ENCODE assay signal across 1 cellular context in the genomic region with DNA sequence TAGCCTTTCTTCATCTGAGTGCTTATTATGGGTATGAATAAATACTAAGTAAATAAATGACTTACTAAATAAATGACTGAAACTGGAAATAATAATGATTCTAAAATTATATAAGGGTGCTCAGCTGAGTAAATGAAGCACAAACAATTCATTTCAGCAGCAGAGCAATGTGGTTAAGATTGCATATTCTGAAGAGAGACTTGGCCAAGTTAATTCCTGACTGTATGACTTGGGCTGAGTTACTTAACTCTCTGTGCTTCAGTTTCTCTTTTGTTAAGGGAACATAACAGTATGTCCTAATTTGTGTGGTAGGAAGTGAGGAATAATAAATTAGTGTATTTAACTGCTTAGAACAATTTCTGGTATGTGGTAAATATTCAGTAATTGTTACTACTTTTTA.
TF ChIP-seq lines count a peak whose summit lies in the region.

No MANE protein-coding gene starts in this region.

TF ChIP-seq in HepG2, 621 proteins besides CTCF, POLR2A, EP300 and RAD21 (continued from another document):
- TF ChIP-seq, protein P1, sequence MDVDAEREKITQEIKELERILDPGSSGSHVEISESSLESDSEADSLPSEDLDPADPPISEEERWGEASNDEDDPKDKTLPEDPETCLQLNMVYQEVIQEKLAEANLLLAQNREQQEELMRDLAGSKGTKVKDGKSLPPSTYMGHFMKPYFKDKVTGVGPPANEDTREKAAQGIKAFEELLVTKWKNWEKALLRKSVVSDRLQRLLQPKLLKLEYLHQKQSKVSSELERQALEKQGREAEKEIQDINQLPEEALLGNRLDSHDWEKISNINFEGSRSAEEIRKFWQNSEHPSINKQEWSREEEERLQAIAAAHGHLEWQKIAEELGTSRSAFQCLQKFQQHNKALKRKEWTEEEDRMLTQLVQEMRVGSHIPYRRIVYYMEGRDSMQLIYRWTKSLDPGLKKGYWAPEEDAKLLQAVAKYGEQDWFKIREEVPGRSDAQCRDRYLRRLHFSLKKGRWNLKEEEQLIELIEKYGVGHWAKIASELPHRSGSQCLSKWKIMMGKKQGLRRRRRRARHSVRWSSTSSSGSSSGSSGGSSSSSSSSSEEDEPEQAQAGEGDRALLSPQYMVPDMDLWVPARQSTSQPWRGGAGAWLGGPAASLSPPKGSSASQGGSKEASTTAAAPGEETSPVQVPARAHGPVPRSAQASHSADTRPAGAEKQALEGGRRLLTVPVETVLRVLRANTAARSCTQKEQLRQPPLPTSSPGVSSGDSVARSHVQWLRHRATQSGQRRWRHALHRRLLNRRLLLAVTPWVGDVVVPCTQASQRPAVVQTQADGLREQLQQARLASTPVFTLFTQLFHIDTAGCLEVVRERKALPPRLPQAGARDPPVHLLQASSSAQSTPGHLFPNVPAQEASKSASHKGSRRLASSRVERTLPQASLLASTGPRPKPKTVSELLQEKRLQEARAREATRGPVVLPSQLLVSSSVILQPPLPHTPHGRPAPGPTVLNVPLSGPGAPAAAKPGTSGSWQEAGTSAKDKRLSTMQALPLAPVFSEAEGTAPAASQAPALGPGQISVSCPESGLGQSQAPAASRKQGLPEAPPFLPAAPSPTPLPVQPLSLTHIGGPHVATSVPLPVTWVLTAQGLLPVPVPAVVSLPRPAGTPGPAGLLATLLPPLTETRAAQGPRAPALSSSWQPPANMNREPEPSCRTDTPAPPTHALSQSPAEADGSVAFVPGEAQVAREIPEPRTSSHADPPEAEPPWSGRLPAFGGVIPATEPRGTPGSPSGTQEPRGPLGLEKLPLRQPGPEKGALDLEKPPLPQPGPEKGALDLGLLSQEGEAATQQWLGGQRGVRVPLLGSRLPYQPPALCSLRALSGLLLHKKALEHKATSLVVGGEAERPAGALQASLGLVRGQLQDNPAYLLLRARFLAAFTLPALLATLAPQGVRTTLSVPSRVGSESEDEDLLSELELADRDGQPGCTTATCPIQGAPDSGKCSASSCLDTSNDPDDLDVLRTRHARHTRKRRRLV (CRISPR knock-in tag; IDR thresholded peaks at IDR 0.05), result no peak
